21 cellular contexts compared by ENCODE assay signal in the genomic region with DNA sequence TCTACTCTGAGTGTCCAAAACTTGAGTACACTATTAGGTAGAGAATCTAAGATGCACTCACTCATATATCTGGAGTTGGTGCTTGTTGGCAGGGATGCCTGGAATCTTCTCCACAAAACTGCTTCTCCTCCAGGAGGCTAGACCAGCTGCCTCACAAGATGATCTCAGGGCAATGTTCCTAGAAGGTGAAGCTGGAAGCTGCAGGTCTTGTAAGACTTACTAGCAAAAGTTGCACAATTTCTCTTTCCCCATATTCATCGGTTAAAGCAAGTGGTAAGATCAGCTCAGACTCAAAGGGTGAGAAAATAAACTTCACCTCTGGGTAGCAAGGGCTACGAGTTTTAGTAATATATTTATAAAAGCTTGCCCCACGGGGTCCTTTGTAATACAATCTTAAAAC.
"Had no signal": no experiment of that assay in that cellular context is flagged by ENCODE, and none has a peak within 500 bp of the region (broad histone marks: within the 10 kb centered on the region; RNA-seq: fewer than 3 reads in every experiment).

No MANE protein-coding gene starts in this region.

- H3K4me1 ChIP-seq: left ventricle myocardium inferior, right atrium auricular region, right lobe of liver, tibial nerve, uterus had no signal

- H3K4me2 ChIP-seq: smooth muscle cell had no signal

- DNase-seq: islet precursor cell; left ventricle myocardium inferior; midbrain; mucosa of descending colon; naive thymus-derived CD4-positive, alpha-beta T cell; ovary; right lobe of liver; stimulated activated CD4-positive, alpha-beta T cell treated with anti-CD3 and anti-CD28 coated beads, Interleukin-1b, Interleukin-23, amount 100 ng/mL, for 48 hours; stimulated activated CD4-positive, alpha-beta T cell treated with anti-CD3 and anti-CD28 coated beads, Interleukin-2, amount 100 ng/mL, for 48 hours; stimulated activated CD4-positive, alpha-beta T cell treated with anti-CD3 and anti-CD28 coated beads, Interleukin-4, amount 100 ng/mL, for 4 hours; stimulated activated CD8-positive, alpha-beta memory T cell treated with anti-CD3 and anti-CD28 coated beads, Interleukin-4, amount 100 ng/mL, for 48 hours; stimulated activated naive CD4-positive, alpha-beta T cell treated with Interleukin-2 at 50 U/mL for 16 hours; stimulated activated naive CD8-positive, alpha-beta T cell treated with anti-CD3 and anti-CD28 coated beads, Interleukin-15, amount 100 ng/mL, for 72 hours; substantia nigra; uterus had no signal

- H3K27me3 ChIP-seq: ovary, right atrium auricular region, right lobe of liver, tibial nerve, uterus had no signal

- H3K27ac ChIP-seq: left ventricle myocardium inferior, ovary, right atrium auricular region, right lobe of liver, tibial nerve, uterus had no signal

- H3K9me3 ChIP-seq: left ventricle myocardium inferior, mucosa of descending colon, ovary, right atrium auricular region, right lobe of liver, tibial nerve, uterus had no signal

- H3K36me3 ChIP-seq: left ventricle myocardium inferior, ovary, right atrium auricular region, right lobe of liver, tibial nerve, uterus had no signal

- H3K4me3 ChIP-seq: left ventricle myocardium inferior, lung, mucosa of descending colon, ovary, right atrium auricular region, right lobe of liver, smooth muscle cell, tibial nerve, uterus had no signal

- ATAC-seq: mucosa of descending colon; naive thymus-derived CD4-positive, alpha-beta T cell; natural killer cell treated with Interleukin-12 subunit alpha and Interleukin-12 subunit beta and Interleukin-15 and Interleukin-18, amount 100 ng/mL, for 72 hours; right lobe of liver; stimulated activated memory B cell treated with anti-CD40 and anti-IgM and Interleukin-4, amounts not matched to agents 10 μg/mL and 1 μg/mL and 100 μg/mL, for 72 hours; stimulated activated naive CD8-positive, alpha-beta T cell treated with anti-CD3 and anti-CD28 coated beads, Interleukin-15, amount 100 ng/mL, for 72 hours had no signal
